ENCODE assay signal across 17 cellular contexts in genomic region chr19:6063576-6063961, GRCh38. TPM values are rescaled to one million over a fixed set of nuclear protein-coding genes. Genes with fewer than 3 reads are reported as not detected.
DNase-seq lines count a peak whose midpoint lies in the region; FAIRE-seq and TF ChIP-seq lines count a peak whose summit lies in the region.
"Had no signal": no experiment of that assay in that cellular context is flagged by ENCODE, and none has a peak within 500 bp of the region (broad histone marks: within the 10 kb centered on the region; RNA-seq: fewer than 3 reads in every experiment).

No MANE protein-coding gene starts in this region.

- intact Hi-C loops in dendritic cell treated with granulocyte-macrophage colony-stimulating factor and Interleukin-4, amounts not matched to agents 40 ng/mL and 50 ng/mL, for 4 days (cut with micrococcal nuclease): no loop called here

- H3K27me3 ChIP-seq in muscle layer of duodenum (ENCODE audit: low read depth, low read length) (no peaks in the 10 kb centered on the region), suprapubic skin (no peaks in the 10 kb centered on the region), small intestine (ENCODE audit: control insufficient read depth in 2 of 2, insufficient read depth in 2 of 2, low read length in 2 of 2) (no peaks in the 10 kb centered on the region)

- no peaks in the 10 kb centered on the region for H3K9me3 Mint-ChIP-seq in HFFc6
- no peaks in the 10 kb centered on the region for H3K9me3 Mint-ChIP-seq in dendritic cell treated with granulocyte-macrophage colony-stimulating factor and Interleukin-4, amounts not matched to agents 40 ng/mL and 50 ng/mL, for 4 days
- H3K9me3 Mint-ChIP-seq: activated CD4-positive, alpha-beta memory T cell treated with anti-CD3 and anti-CD28 coated beads, Interleukin-2, amount 10 ng/mL, durations not matched to agents 7 days and 5 days had no signal

- WGBS in suprapubic skin: 57% methylated on average over 7 of the region's 7 CpGs
- WGBS in small intestine, 3 donors: 70 to 75% (median 73%) methylated on average over 7 of the region's 7 CpGs

- peaks cover 5% of the 10 kb centered on the region; the same call in 1 of the 2 replicates for H3K36me3 Mint-ChIP-seq in HFFc6 (ENCODE audit: low read depth)
- no peaks in the 10 kb centered on the region for H3K36me3 Mint-ChIP-seq in dendritic cell treated with granulocyte-macrophage colony-stimulating factor and Interleukin-4, amounts not matched to agents 40 ng/mL and 50 ng/mL, for 4 days (ENCODE audit: low read depth)

- H3K4me3 Mint-ChIP-seq in HFFc6: no peak overlapping the region
- H3K4me3 Mint-ChIP-seq in dendritic cell treated with granulocyte-macrophage colony-stimulating factor and Interleukin-4, amounts not matched to agents 40 ng/mL and 50 ng/mL, for 4 days: no peak overlapping the region
- H3K4me3 Mint-ChIP-seq: activated CD4-positive, alpha-beta memory T cell treated with anti-CD3 and anti-CD28 coated beads, Interleukin-2, amount 10 ng/mL, durations not matched to agents 7 days and 5 days had no signal

- peaks cover 42 to 69% of the 10 kb centered on the region in 2 donors for H3K4me1 ChIP-seq in muscle layer of duodenum (ENCODE audit: control insufficient read depth in 1 of 2, insufficient read depth in 2 of 2, low read length in 2 of 2)
- H3K4me1 ChIP-seq in suprapubic skin: peaks cover 94% of the 10 kb centered on the region
- H3K4me1 ChIP-seq in small intestine (ENCODE audit: control insufficient read depth in 2 of 2, insufficient read depth in 1 of 2, low read depth in 1 of 2, low read length in 1 of 2): peaks cover 0 to 10% of the 10 kb centered on the region in 2 donors

- peaks cover 4% of the 10 kb centered on the region for H3K27me3 Mint-ChIP-seq in HFFc6 (ENCODE audit: insufficient read depth)
- H3K27me3 Mint-ChIP-seq in dendritic cell treated with granulocyte-macrophage colony-stimulating factor and Interleukin-4, amounts not matched to agents 40 ng/mL and 50 ng/mL, for 4 days: no peaks in the 10 kb centered on the region

- no peak for FAIRE-seq in small intestine (lab: Jason Lieb, UNC)
- FAIRE-seq: bronchial epithelial cell, GM19239, RCC 7860 had no signal

- H3K4me3 ChIP-seq in muscle layer of duodenum (ENCODE audit: low read depth in 1 of 2, low read length in 2 of 2) (no peak overlapping the region), suprapubic skin (no peak overlapping the region), small intestine (ENCODE audit: low read depth in 1 of 2, low read length in 2 of 2) (no peak overlapping the region)
- H3K4me3 ChIP-seq: mucosa of descending colon had no signal

- TF ChIP-seq CTCF in HFFc6 (IDR thresholded peaks at IDR 0.05) (no peak), suprapubic skin (IDR thresholded peaks at IDR 0.05) (no peak)

- peaks cover 77% of the 10 kb centered on the region for H3K4me1 Mint-ChIP-seq in HFFc6 (ENCODE audit: low read depth)
- H3K4me1 Mint-ChIP-seq in dendritic cell treated with granulocyte-macrophage colony-stimulating factor and Interleukin-4, amounts not matched to agents 40 ng/mL and 50 ng/mL, for 4 days (ENCODE audit: low read depth): peaks cover 89% of the 10 kb centered on the region

- H3K9me3 ChIP-seq in muscle layer of duodenum (ENCODE audit: control insufficient read depth in 1 of 2, low read length in 2 of 2) (no peaks in the 10 kb centered on the region), suprapubic skin (no peaks in the 10 kb centered on the region), small intestine (ENCODE audit: control insufficient read depth, low read depth) (no peaks in the 10 kb centered on the region)
- H3K9me3 ChIP-seq: mucosa of descending colon had no signal

- H3K36me3 ChIP-seq in muscle layer of duodenum (ENCODE audit: control insufficient read depth in 1 of 2, insufficient read depth in 2 of 2, low read length in 2 of 2) (no peaks in the 10 kb centered on the region), suprapubic skin (no peaks in the 10 kb centered on the region), small intestine (ENCODE audit: control insufficient read depth in 2 of 2, insufficient read depth in 2 of 2, low read length in 2 of 2) (no peaks in the 10 kb centered on the region)

- TF ChIP-seq EP300 in suprapubic skin (IDR thresholded peaks at IDR 0.05): no peak

- DNase-seq in HFFc6 (no peak), suprapubic skin (ENCODE audit: low spot score in 2 of 2) (peak in 1 of 2 donors; percentile 70), small intestine (no peak), glomerular visceral epithelial cell (ENCODE audit: extremely low spot score) (no peak), NCI-H345 (lab: John Stamatoyannopoulos, UW) (no peak)
- DNase-seq: activated CD4-positive, alpha-beta memory T cell treated with anti-CD3 and anti-CD28 coated beads, Interleukin-2, amount 10 ng/mL, durations not matched to agents 7 days and 5 days; activated T-cell treated with anti-CD3 and anti-CD28 coated beads, Interleukin-2, amount 50 U/mL, for 72 hours; effector memory CD4-positive, alpha-beta T cell; mucosa of descending colon; NCI-H1417 treated with DMSO at 0.1 percent for 48 hours; stimulated activated CD4-positive, alpha-beta T cell treated with anti-CD3 and anti-CD28 coated beads, Interleukin-12 subunit alpha, Interleukin-12 subunit beta, amount 100 ng/mL, for 4 hours; stimulated activated naive CD4-positive, alpha-beta T cell had no signal

- no peak for TF ChIP-seq POLR2A in suprapubic skin (IDR thresholded peaks at IDR 0.05)

- H3K27ac ChIP-seq in muscle layer of duodenum (ENCODE audit: low read length): peak overlapping the region; percentile 93
- peak overlapping the region; percentile 30 for H3K27ac ChIP-seq in suprapubic skin
- peak overlapping the region in 1 of 2 donors; percentile 89 for H3K27ac ChIP-seq in small intestine (ENCODE audit: low read depth in 1 of 2, low read length in 1 of 2)

- peak overlapping the region; percentile 43 for H3K27ac Mint-ChIP-seq in HFFc6
- H3K27ac Mint-ChIP-seq in dendritic cell treated with granulocyte-macrophage colony-stimulating factor and Interleukin-4, amounts not matched to agents 40 ng/mL and 50 ng/mL, for 4 days: peak overlapping the region; percentile 92
- H3K27ac Mint-ChIP-seq: activated CD4-positive, alpha-beta memory T cell treated with anti-CD3 and anti-CD28 coated beads, Interleukin-2, amount 10 ng/mL, durations not matched to agents 7 days and 5 days; activated T-cell treated with anti-CD3 and anti-CD28 coated beads, Interleukin-2, amount 50 U/mL, for 72 hours had no signal

RNA-seq across cellular contexts. Expression of gene RFX2, which starts 46.7 kb away (rescaled TPM):
- 1 to 10 TPM; 6.3 to 9.5 (median 6.9) TPM for total RNA-seq in HFFc6 (2021; fragmentation: NEBNext Ultra II Directional; extraction: Animal tissue kit (Norgen Biotek cat#: 25700))
- total RNA-seq in suprapubic skin: 10 to 100 TPM; 28.8 to 62.0 (median 43.5) TPM
- 1 to 10 TPM; 1.1 to 2.8 (median 1.8) TPM for polyA plus RNA-seq in small intestine
